In the genomic region with DNA sequence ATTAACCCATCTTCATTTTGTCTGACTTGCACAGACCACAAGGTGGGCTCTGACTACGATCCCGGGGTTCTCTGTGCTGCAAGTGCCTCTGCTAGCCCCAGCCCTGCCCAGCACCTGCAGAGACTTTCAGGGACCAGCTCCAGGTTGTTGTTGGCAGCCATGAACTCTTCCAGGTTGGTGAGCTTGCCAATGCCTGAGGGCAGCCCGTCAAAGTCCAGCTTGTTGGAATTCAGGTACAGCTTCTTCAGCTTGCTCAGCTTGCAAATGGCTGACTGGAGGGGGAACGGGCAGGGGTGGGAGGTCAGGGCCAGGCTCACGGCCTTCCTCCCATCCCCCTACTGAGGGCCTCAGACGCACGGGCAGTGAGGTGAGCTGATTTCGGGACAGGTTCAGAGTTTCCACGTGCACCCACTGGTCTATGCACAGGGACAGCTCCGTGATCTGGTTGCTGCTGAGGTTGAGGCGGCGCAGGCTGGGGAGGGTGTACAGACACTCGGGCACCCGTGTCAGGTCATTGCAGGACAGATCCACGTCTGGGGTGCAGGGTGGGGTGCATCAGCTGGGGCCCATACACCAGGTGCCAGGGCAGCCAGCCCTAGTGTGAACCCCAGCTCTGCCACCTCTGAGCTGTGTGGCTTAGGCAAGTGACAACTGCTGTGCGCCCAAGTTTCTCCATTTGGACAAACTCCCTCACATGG, we compare ENCODE assay signal across 2 cellular contexts.
TF ChIP-seq lines count a peak whose summit lies in the region.

No MANE protein-coding gene starts in this region.

TF ChIP-seq in IMR-90, 13 proteins besides CTCF, POLR2A, EP300 and RAD21:
- TF ChIP-seq FOS (IDR thresholded peaks at IDR 0.05; ENCODE audit: low read depth, low read length) (no peak), MAFK (IDR thresholded peaks at IDR 0.05; ENCODE audit: low read depth, low read length) (no peak), SMC3 (IDR thresholded peaks at IDR 0.05; ENCODE audit: low read depth, low read length) (no peak), CEBPB (IDR thresholded peaks at IDR 0.05; ENCODE audit: low read depth, low read length) (no peak), NFE2L2 (IDR thresholded peaks at IDR 0.05; ENCODE audit: low read depth, low read length) (no peak), MAZ (IDR thresholded peaks at IDR 0.05; ENCODE audit: borderline replicate concordance, low read depth, low read length) (no peak), RCOR1 (IDR thresholded peaks at IDR 0.05; ENCODE audit: insufficient replicate concordance, low read length) (no peak), CHD1 (IDR thresholded peaks at IDR 0.05; ENCODE audit: low read depth, low read length) (no peak), BHLHE40 (IDR thresholded peaks at IDR 0.05; ENCODE audit: low read depth, low read length) (no peak), RFX5 (IDR thresholded peaks at IDR 0.05; ENCODE audit: low read depth, low read length) (no peak), MXI1 (IDR thresholded peaks at IDR 0.05; ENCODE audit: borderline replicate concordance, low read depth, low read length) (no peak)
- TF ChIP-seq, protein P1, sequence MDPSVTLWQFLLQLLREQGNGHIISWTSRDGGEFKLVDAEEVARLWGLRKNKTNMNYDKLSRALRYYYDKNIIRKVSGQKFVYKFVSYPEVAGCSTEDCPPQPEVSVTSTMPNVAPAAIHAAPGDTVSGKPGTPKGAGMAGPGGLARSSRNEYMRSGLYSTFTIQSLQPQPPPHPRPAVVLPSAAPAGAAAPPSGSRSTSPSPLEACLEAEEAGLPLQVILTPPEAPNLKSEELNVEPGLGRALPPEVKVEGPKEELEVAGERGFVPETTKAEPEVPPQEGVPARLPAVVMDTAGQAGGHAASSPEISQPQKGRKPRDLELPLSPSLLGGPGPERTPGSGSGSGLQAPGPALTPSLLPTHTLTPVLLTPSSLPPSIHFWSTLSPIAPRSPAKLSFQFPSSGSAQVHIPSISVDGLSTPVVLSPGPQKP (IDR thresholded peaks at IDR 0.05; ENCODE audit: borderline replicate concordance, low read depth, low read length) = no peak
- TF ChIP-seq, protein P2, sequence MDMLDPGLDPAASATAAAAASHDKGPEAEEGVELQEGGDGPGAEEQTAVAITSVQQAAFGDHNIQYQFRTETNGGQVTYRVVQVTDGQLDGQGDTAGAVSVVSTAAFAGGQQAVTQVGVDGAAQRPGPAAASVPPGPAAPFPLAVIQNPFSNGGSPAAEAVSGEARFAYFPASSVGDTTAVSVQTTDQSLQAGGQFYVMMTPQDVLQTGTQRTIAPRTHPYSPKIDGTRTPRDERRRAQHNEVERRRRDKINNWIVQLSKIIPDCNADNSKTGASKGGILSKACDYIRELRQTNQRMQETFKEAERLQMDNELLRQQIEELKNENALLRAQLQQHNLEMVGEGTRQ (IDR thresholded peaks at IDR 0.05; ENCODE audit: low read depth, low read length) = no peak

TF ChIP-seq in endothelial cell of umbilical vein, 7 proteins besides CTCF, POLR2A, EP300 and RAD21:
- TF ChIP-seq FOS (IDR thresholded peaks at IDR 0.05; ENCODE audit: borderline replicate concordance, insufficient read depth, low read length) = no peak
- no peak for TF ChIP-seq EZH2 (IDR thresholded peaks at IDR 0.05; ENCODE audit: borderline replicate concordance, low read depth, low read length, severe bottlenecking)
- no peak for TF ChIP-seq POLR2AphosphoS5 (IDR thresholded peaks at IDR 0.05; ENCODE audit: insufficient read depth, low read depth, low read length)
- TF ChIP-seq, protein P3, sequence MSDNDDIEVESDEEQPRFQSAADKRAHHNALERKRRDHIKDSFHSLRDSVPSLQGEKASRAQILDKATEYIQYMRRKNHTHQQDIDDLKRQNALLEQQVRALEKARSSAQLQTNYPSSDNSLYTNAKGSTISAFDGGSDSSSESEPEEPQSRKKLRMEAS (IDR thresholded peaks at IDR 0.05; ENCODE audit: insufficient read depth, insufficient read length) = no peak
